Comparison of ENCODE assay signal across 10 cellular contexts in the genomic region with DNA sequence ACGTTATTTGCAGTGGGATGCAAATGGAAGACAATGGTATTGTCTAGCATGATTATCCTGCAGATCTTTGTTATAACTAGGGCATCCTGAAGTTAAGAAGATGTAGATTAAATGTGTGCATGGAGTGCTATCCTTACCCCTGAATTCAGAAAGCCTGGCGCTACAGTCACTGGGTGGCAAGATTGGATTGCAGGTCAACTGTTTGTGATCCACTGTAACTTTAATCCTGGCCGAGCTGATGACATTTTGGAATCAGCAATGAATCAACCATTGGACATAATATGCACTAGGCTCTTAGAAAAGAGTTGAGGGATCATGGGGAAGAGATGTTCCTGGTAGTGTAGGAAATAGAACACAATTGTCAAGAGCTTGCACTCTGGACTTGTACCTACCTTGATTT. TPM values are rescaled to one million over a fixed set of nuclear protein-coding genes. Genes with fewer than 3 reads are reported as not detected.
"Had no signal": no experiment of that assay in that cellular context is flagged by ENCODE, and none has a peak within 500 bp of the region (broad histone marks: within the 10 kb centered on the region; RNA-seq: fewer than 3 reads in every experiment).

No MANE protein-coding gene starts in this region.

- H3K36me3 Mint-ChIP-seq: IgD-negative memory B cell had no signal

- DNase-seq: IMR-90, KBM-7, KG1 had no signal

- H3K27ac Mint-ChIP-seq: IgD-negative memory B cell had no signal

- H3K4me3 ChIP-seq: K562 had no signal

- ATAC-seq: HepG2, K562 had no signal

- H3K4me3 Mint-ChIP-seq: IgD-negative memory B cell had no signal

- H3K27ac ChIP-seq: HL-60 had no signal

- H3K4me1 Mint-ChIP-seq: IgD-negative memory B cell had no signal

- FAIRE-seq: HepG2, HTR-8/SVneo, K562 had no signal

RNA-seq across cellular contexts. Expression of gene SEZ6L, which starts 25.1 kb away (rescaled TPM):
- total RNA-seq: HepG2, HT-29, HT1080, IMR-90, K562 had no signal
- polyA plus RNA-seq: HepG2, IgD-negative memory B cell, IMR-90, K562 had no signal
